In genomic region chr4:184733654-184734524, GRCh38 we compare ENCODE assay signal across 1 cellular context.
TF ChIP-seq lines count a peak whose summit lies in the region.

Gene CENPU, minus strand, starts transcription at chr4:184734096. Its CDS starts 34 bp downstream, at chr4:184734062.

TF ChIP-seq in GM12878, 131 proteins besides CTCF, POLR2A, EP300 and RAD21 (continued from another document):
- no peak for TF ChIP-seq ZNF622 (IDR thresholded peaks at IDR 0.05)
- no peak for TF ChIP-seq NFIC (IDR thresholded peaks at IDR 0.05; ENCODE audit: low read depth, low read length)
- no peak for TF ChIP-seq NR2C2 (IDR thresholded peaks at IDR 0.05; ENCODE audit: borderline replicate concordance, control insufficient read depth, insufficient read length, low read depth)
- TF ChIP-seq SMARCA5 (IDR thresholded peaks at IDR 0.05): peak; percentile 57; the same call in 1 of the 2 replicates
- TF ChIP-seq ELK1 (IDR thresholded peaks at IDR 0.05; ENCODE audit: low read depth, low read length): peak; percentile 77; the same call in 1 of the 2 replicates
- TF ChIP-seq STAT3 (IDR thresholded peaks at IDR 0.05; ENCODE audit: low read depth, low read length): peak; percentile 99
- no peak for TF ChIP-seq PAX8 (IDR thresholded peaks at IDR 0.05)
- peak; percentile 88; the same call in 1 of the 2 replicates for TF ChIP-seq FOXM1 (IDR thresholded peaks at IDR 0.05; ENCODE audit: low read depth, low read length)
TF ChIP-seq in GM12878: peak in this region for 79.
